Comparison of ENCODE assay signal across 8 cellular contexts in genomic region chr15:82951472-82952155, GRCh38. TPM values are rescaled to one million over a fixed set of nuclear protein-coding genes. Genes with fewer than 3 reads are reported as not detected.
DNase-seq lines count a peak whose midpoint lies in the region; ATAC-seq and TF ChIP-seq lines count a peak whose summit lies in the region.

No MANE protein-coding gene starts in this region.

- H3K4me1 Mint-ChIP-seq in nephron progenitor cell, result peaks cover 12% of the 10 kb centered on the region

- intact Hi-C loops in right lobe of liver (cut with DNase I) (no loop called here), vagina (cut with DNase I) (no loop called here)

- TF ChIP-seq CTCF in 22Rv1 (IDR thresholded peaks at IDR 0.05) (no peak), right lobe of liver (IDR thresholded peaks at IDR 0.05) (no peak), vagina (IDR thresholded peaks at IDR 0.05) (no peak), nephron progenitor cell (IDR thresholded peaks at IDR 0.05) (no peak)

- H3K9me3 ChIP-seq in adipocyte (ENCODE audit: control insufficient read depth, low read length) (no peaks in the 10 kb centered on the region), right lobe of liver (no peaks in the 10 kb centered on the region), vagina (no peaks in the 10 kb centered on the region)

- H3K9me3 Mint-ChIP-seq in nephron progenitor cell, result no peaks in the 10 kb centered on the region

- H3K4me3 Mint-ChIP-seq in nephron progenitor cell, result no peak overlapping the region

- TF ChIP-seq POLR2A in right lobe of liver (IDR thresholded peaks at IDR 0.05) (no peak), vagina (IDR thresholded peaks at IDR 0.05) (no peak)

- peaks cover under 1% of the 10 kb centered on the region for H3K36me3 Mint-ChIP-seq in nephron progenitor cell (ENCODE audit: low read depth)

- 7% methylated on average over 9 of the region's 13 CpGs for WGBS in right lobe of liver (ENCODE audit: insufficient coverage, low coverage, low lambda C conversion rate, missing lambda C conversion rate)

- DNase-seq in H7 (no peak), adipocyte (ENCODE audit: low read depth) (no peak), right lobe of liver (no peak), vagina (ENCODE audit: extremely low spot score in 2 of 2) (no peak), nephron progenitor cell (no peak), NCI-H345 (lab: John Stamatoyannopoulos, UW) (no peak), NCI-H748 treated with DMSO at 0.1 percent for 48 hours (lab: John Stamatoyannopoulos, UW) (no peak)

- H3K4me3 ChIP-seq in H7 (ENCODE audit: insufficient read depth, low read depth, low read length) (peak overlapping the region; percentile 52), adipocyte (ENCODE audit: low read length) (peak overlapping the region; percentile 74), right lobe of liver (peak overlapping the region; percentile 59 to 67 (median 62)), vagina (peak overlapping the region; percentile 47 to 51)

- H3K4me1 ChIP-seq in adipocyte (ENCODE audit: control insufficient read depth, insufficient read depth, low read length) (no peaks in the 10 kb centered on the region), right lobe of liver (peaks cover 0 to 12% (median under 1%) of the 10 kb centered on the region in 4 donors), vagina (peaks cover 14% of the 10 kb centered on the region)

- H3K27ac ChIP-seq in 22Rv1, result peak overlapping the region; percentile 61
- peak overlapping the region in 2 of 3 donors; percentile 70 to 74 for H3K27ac ChIP-seq in right lobe of liver
- H3K27ac ChIP-seq in vagina, result no peak overlapping the region

- H3K36me3 ChIP-seq in H7 (replicated peaks; ENCODE audit: control insufficient read depth, insufficient read depth, low read length), result no peaks in the 10 kb centered on the region
- H3K36me3 ChIP-seq in adipocyte (ENCODE audit: control insufficient read depth, insufficient read depth, low read length, severe bottlenecking), result no peaks in the 10 kb centered on the region
- no peaks in the 10 kb centered on the region for H3K36me3 ChIP-seq in right lobe of liver
- no peaks in the 10 kb centered on the region for H3K36me3 ChIP-seq in vagina

- H3K9ac ChIP-seq in adipocyte (ENCODE audit: low read length), result peak overlapping the region; percentile 56

- no peak overlapping the region for H3K27ac Mint-ChIP-seq in nephron progenitor cell

- ATAC-seq in right lobe of liver, result peak; percentile 5 to 56 (median 8)

- H3K27me3 ChIP-seq in H7 (ENCODE audit: control insufficient read depth, insufficient read depth, low read length), result peaks cover 26% of the 10 kb centered on the region
- H3K27me3 ChIP-seq in adipocyte (replicated peaks; ENCODE audit: control insufficient read depth, insufficient read depth, low read length), result peaks cover 20% of the 10 kb centered on the region
- H3K27me3 ChIP-seq in right lobe of liver, result no peaks in the 10 kb centered on the region
- H3K27me3 ChIP-seq in vagina, result no peaks in the 10 kb centered on the region

- peaks cover 14% of the 10 kb centered on the region for H3K27me3 Mint-ChIP-seq in nephron progenitor cell (ENCODE audit: low read depth, poor library complexity)

RNA-seq across cellular contexts. Expression of gene HOMER2, which starts 0.9 kb away (rescaled TPM):
- total RNA-seq in H7 (2014; rRNA removed; shearing (Covaris generic)), result 7.0 and 13.9 TPM in 2 replicates
- total RNA-seq in right lobe of liver, result 10 to 100 TPM; 16.8 to 66.2 (median 60.7) TPM
- total RNA-seq in vagina, result 18.2 TPM

RNA-seq across cellular contexts. Expression of gene RAMAC, which starts 34.4 kb away (rescaled TPM):
- total RNA-seq in H7 (2014; rRNA removed; shearing (Covaris generic)), result 33.9 and 36.5 TPM in 2 replicates
- total RNA-seq in right lobe of liver, result 10 to 100 TPM in 5 of 6 experiments, 1 to 10 TPM in 1; 8.1 to 13.5 (median 11.5) TPM
- total RNA-seq in vagina, result 12.3 TPM

RNA-seq across cellular contexts. Expression of gene C15orf40, which starts 59.8 kb away (rescaled TPM):
- total RNA-seq in H7 (2014; rRNA removed; shearing (Covaris generic)), result 21.3 and 48.6 TPM in 2 replicates
- total RNA-seq in right lobe of liver, result 10 to 100 TPM in 1 of 6 experiments, 1 to 10 TPM in 5; 7.1 to 10.7 (median 8.6) TPM
- 6.9 TPM for total RNA-seq in vagina
